ENCODE assay signal across 14 cellular contexts in the genomic region with DNA sequence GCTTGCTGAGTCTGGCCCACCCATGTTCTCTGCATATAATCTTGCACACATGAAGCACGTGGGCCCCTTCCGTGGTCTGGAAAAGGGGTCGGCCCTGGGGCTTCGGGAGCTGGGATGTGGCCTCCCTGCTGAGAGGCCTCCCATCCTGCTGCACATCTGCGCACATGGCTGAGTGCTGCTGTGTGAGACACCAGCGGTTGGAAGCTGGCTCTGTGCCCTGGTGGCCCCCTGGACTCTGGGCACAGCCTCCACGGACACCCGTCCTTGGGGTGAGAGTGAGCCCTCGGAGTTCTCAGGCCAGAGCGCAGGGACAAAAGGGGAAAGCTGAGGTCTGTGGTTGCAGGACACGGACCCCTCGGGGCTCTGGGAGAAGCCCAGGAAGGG.
DNase-seq lines count a peak whose midpoint lies in the region; ATAC-seq, FAIRE-seq and TF ChIP-seq lines count a peak whose summit lies in the region.
"Had no signal": no experiment of that assay in that cellular context is flagged by ENCODE, and none has a peak within 500 bp of the region (broad histone marks: within the 10 kb centered on the region; RNA-seq: fewer than 3 reads in every experiment).

No MANE protein-coding gene starts in this region.

- TF ChIP-seq EP300 in HepG2 (IDR thresholded peaks at IDR 0.05; ENCODE audit: low read depth in 2 of 2, low read length in 2 of 2) (no peak), HepG2 (CRISPR knock-in tag; IDR thresholded peaks at IDR 0.05; ENCODE audit: borderline replicate concordance) (no peak)

- H3K9ac ChIP-seq in Loucy (ENCODE audit: low read depth, low read length, poor library complexity, severe bottlenecking) (peak overlapping the region; percentile 11), HepG2 (ENCODE audit: insufficient read depth, low read depth, low read length) (no peak overlapping the region)
- H3K9ac ChIP-seq: parathyroid adenoma had no signal

- H3K36me3 ChIP-seq in BE2C = no peaks in the 10 kb centered on the region
- peaks cover 5% of the 10 kb centered on the region; the same call in 1 of the 2 replicates for H3K36me3 ChIP-seq in Loucy (ENCODE audit: insufficient read depth, low read length)
- peaks cover 0 to under 1% of the 10 kb centered on the region in 2 experiments; a peak in 1 of 5 replicates for H3K36me3 ChIP-seq in HepG2 (replicated peaks in 1 of 2; ENCODE audit: control insufficient read depth in 1 of 2, insufficient read depth in 2 of 2, low read length in 2 of 2)

- ATAC-seq in HepG2 (no peak), HG03045 (IDR thresholded peaks at IDR 0.05; ENCODE audit: unreplicated experiment) (no peak)
- no peak for ATAC-seq in natural killer cell treated with Interleukin-12 subunit alpha and Interleukin-12 subunit beta and Interleukin-15 and Interleukin-18, amount 100 ng/mL, for 72 hours

- TF ChIP-seq CTCF in BE2C (IDR thresholded peaks at IDR 0.05; ENCODE audit: low read depth, low read length) (no peak), Loucy (conservative IDR thresholded peaks at IDR 0.05; ENCODE audit: low read length) (no peak), cardiac fibroblast (IDR thresholded peaks at IDR 0.05; ENCODE audit: low read depth, low read length) (no peak), HepG2 (CRISPR knock-in tag; IDR thresholded peaks at IDR 0.05) (no peak)

- whole genome bisulfite sequencing in HepG2 (ENCODE audit: low lambda C conversion rate) = 0% methylated on average over 4 of the region's 12 CpGs

- H3K79me2 ChIP-seq in Loucy (ENCODE audit: insufficient read depth, low read length) (no peaks in the 10 kb centered on the region), HepG2 (ENCODE audit: insufficient read depth, low read length) (no peaks in the 10 kb centered on the region)
- H3K79me2 ChIP-seq: parathyroid adenoma had no signal

- BruUV-seq in HepG2 (replicated peaks; lab: Mats Ljungman, UMichigan) = no TSS peak

- in situ Hi-C loops in HepG2 (cut with HindIII; ENCODE audit: extremely low pct_ligation_motif_present, low pct_unique_long_range_greater_than_20kb) = loop anchor here (5.0 kb wide), 1 partner anchor 275 kb away; no protein-coding TSS in a partner anchor

- H3K27ac Mint-ChIP-seq in natural killer cell treated with Interleukin-12 subunit alpha and Interleukin-12 subunit beta and Interleukin-15 and Interleukin-18, amount 100 ng/mL, for 72 hours = no peak overlapping the region

- no peaks in the 10 kb centered on the region for H3F3A ChIP-seq in Loucy (ENCODE audit: low read depth)

- H3K9me3 ChIP-seq in BE2C (no peaks in the 10 kb centered on the region), Loucy (ENCODE audit: insufficient read depth, low read depth, low read length) (no peaks in the 10 kb centered on the region; the same call in 1 of the 2 replicates), HepG2 (ENCODE audit: low read length) (no peaks in the 10 kb centered on the region)

- intact Hi-C loops in HepG2 (cut with micrococcal nuclease; ENCODE audit: unreplicated experiment) = loop anchor here (10.0 kb wide), 1 partner anchor 1447 kb away; no protein-coding TSS in a partner anchor

- no peaks in the 10 kb centered on the region for H3K27me3 ChIP-seq in BE2C
- no peaks in the 10 kb centered on the region for H3K27me3 ChIP-seq in Loucy (ENCODE audit: insufficient read depth, low read length, poor library complexity, severe bottlenecking)
- peaks cover 0 to 17% of the 10 kb centered on the region in 2 experiments; a peak in 2 of 5 replicates for H3K27me3 ChIP-seq in HepG2 (ENCODE audit: control insufficient read depth in 1 of 2, insufficient read depth in 2 of 2, low read length in 2 of 2)

- POLR2A ChIA-PET in HepG2 (lab: Yijun Ruan, JAX) = interaction anchor here (0.6 to 1.8 kb wide), 3 partner anchors 17 to 272 kb away, joined by 3 to 4 read pairs (median 3); no protein-coding TSS in a partner anchor

- H3K4me1 ChIP-seq in BE2C (peaks cover 30% of the 10 kb centered on the region), Loucy (ENCODE audit: insufficient read depth, low read length, poor library complexity, severe bottlenecking) (peaks cover 17% of the 10 kb centered on the region), HepG2 (ENCODE audit: insufficient read depth, low read length) (peaks cover 66% of the 10 kb centered on the region)

- no peak for TF ChIP-seq RAD21 in HepG2 (CRISPR knock-in tag; IDR thresholded peaks at IDR 0.05)

- FAIRE-seq in HepG2 (lab: Jason Lieb, UNC) = no peak
- FAIRE-seq: frontal cortex had no signal

- no peaks in the 10 kb centered on the region for H4K20me1 ChIP-seq in Loucy (ENCODE audit: insufficient read depth, low read length, poor library complexity, severe bottlenecking)
- no peaks in the 10 kb centered on the region for H4K20me1 ChIP-seq in HepG2 (ENCODE audit: insufficient read depth, low read length)

- H3K9me3 Mint-ChIP-seq in natural killer cell treated with Interleukin-12 subunit alpha and Interleukin-12 subunit beta and Interleukin-15 and Interleukin-18, amount 100 ng/mL, for 72 hours = no peaks in the 10 kb centered on the region

- H3K4me2 ChIP-seq in Loucy (ENCODE audit: low read depth, low read length, poor library complexity, severe bottlenecking) (no peak overlapping the region), HepG2 (ENCODE audit: low read depth, low read length) (0 out of 2 replicates have a peak overlapping the region, but pooled peaks have one; percentile 11)

- CTCF ChIA-PET in HepG2 (lab: Yijun Ruan, JAX; ENCODE audit: low intra/inter-chr PET ratio, low total read pairs) = interaction anchor here (2.6 kb wide), 1 partner anchor 271 kb away, joined by 26 read pairs; no protein-coding TSS in a partner anchor

- H3K4me3 ChIP-seq in BE2C (ENCODE audit: low read depth, low read length) (peak overlapping the region; percentile 45; the same call in 1 of the 2 replicates), Loucy (ENCODE audit: low read length, poor library complexity, severe bottlenecking) (no peak overlapping the region), cardiac fibroblast (replicated peaks in 1 of 2; ENCODE audit: low read depth in 2 of 2, low read length in 2 of 2) (no peak overlapping the region), HepG2 (replicated peaks in 1 of 3; ENCODE audit: insufficient read depth in 1 of 3, low read depth in 2 of 3, low read length in 3 of 3) (no peak overlapping the region)

- DNase-seq in BE2C = peak; percentile 47
- peak; percentile 14 to 32 for DNase-seq in cardiac fibroblast (ENCODE audit: low read depth in 2 of 2)
- DNase-seq in HepG2 (ENCODE audit: low spot score) = no peak
- DNase-seq in SIG-M5 (lab: John Stamatoyannopoulos, UW) = no peak
- no peak for DNase-seq in NK-92 treated with Interleukin-12 subunit alpha and Interleukin-12 subunit beta, amount 100 ng/mL, for 24 hours (lab: John Stamatoyannopoulos, UW)
- no peak for DNase-seq in natural killer cell treated with Interleukin-12 subunit alpha and Interleukin-12 subunit beta and Interleukin-15 and Interleukin-18, amount 100 ng/mL, for 72 hours (ENCODE audit: low spot score)
- DNase-seq: amygdala, DMS153, NCI-H1105, T-helper 9 cell had no signal

- H3K27me3 Mint-ChIP-seq in natural killer cell treated with Interleukin-12 subunit alpha and Interleukin-12 subunit beta and Interleukin-15 and Interleukin-18, amount 100 ng/mL, for 72 hours = no peaks in the 10 kb centered on the region

- no peak for TF ChIP-seq POLR2A in HepG2 (IDR thresholded peaks at IDR 0.05; ENCODE audit: insufficient read depth in 1 of 2, low read depth in 2 of 2, low read length in 2 of 2)

- H3K9me2 ChIP-seq in Loucy (replicated peaks; ENCODE audit: low read depth, low read length) = no peaks in the 10 kb centered on the region

- no peak overlapping the region for H3K27ac ChIP-seq in HepG2 (ENCODE audit: extremely low read length, insufficient read depth, low read length)

- peaks cover 14 to 19% of the 10 kb centered on the region in 2 donors for H3K4me1 Mint-ChIP-seq in natural killer cell treated with Interleukin-12 subunit alpha and Interleukin-12 subunit beta and Interleukin-15 and Interleukin-18, amount 100 ng/mL, for 72 hours (ENCODE audit: low read depth in 2 of 2)

- no peaks in the 10 kb centered on the region for H3K36me3 Mint-ChIP-seq in natural killer cell treated with Interleukin-12 subunit alpha and Interleukin-12 subunit beta and Interleukin-15 and Interleukin-18, amount 100 ng/mL, for 72 hours

- H2AFZ ChIP-seq in Loucy (ENCODE audit: low read length) = no peak overlapping the region
- no peak overlapping the region for H2AFZ ChIP-seq in HepG2 (ENCODE audit: low read length)
- H2AFZ ChIP-seq: parathyroid adenoma had no signal

- H3K4me3 Mint-ChIP-seq in natural killer cell treated with Interleukin-12 subunit alpha and Interleukin-12 subunit beta and Interleukin-15 and Interleukin-18, amount 100 ng/mL, for 72 hours = no peak overlapping the region

TF ChIP-seq in HepG2, 621 proteins besides CTCF, POLR2A, EP300 and RAD21 (continues in another document):
- TF ChIP-seq, protein P1, sequence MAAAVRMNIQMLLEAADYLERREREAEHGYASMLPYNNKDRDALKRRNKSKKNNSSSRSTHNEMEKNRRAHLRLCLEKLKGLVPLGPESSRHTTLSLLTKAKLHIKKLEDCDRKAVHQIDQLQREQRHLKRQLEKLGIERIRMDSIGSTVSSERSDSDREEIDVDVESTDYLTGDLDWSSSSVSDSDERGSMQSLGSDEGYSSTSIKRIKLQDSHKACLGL (CRISPR knock-in tag; IDR thresholded peaks at IDR 0.05) = peak; percentile 39; the same call in 1 of the 2 replicates
- 0 out of 2 replicates have a peak, but pooled peaks have one; percentile 42 for TF ChIP-seq EZH2 (conservative IDR thresholded peaks at IDR 0.05; ENCODE audit: low read depth, low read length)
- TF ChIP-seq, protein P2, sequence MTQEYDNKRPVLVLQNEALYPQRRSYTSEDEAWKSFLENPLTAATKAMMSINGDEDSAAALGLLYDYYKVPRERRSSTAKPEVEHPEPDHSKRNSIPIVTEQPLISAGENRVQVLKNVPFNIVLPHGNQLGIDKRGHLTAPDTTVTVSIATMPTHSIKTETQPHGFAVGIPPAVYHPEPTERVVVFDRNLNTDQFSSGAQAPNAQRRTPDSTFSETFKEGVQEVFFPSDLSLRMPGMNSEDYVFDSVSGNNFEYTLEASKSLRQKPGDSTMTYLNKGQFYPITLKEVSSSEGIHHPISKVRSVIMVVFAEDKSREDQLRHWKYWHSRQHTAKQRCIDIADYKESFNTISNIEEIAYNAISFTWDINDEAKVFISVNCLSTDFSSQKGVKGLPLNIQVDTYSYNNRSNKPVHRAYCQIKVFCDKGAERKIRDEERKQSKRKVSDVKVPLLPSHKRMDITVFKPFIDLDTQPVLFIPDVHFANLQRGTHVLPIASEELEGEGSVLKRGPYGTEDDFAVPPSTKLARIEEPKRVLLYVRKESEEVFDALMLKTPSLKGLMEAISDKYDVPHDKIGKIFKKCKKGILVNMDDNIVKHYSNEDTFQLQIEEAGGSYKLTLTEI (CRISPR knock-in tag; conservative IDR thresholded peaks at IDR 0.05) = no peak

Comparison
In these comparisons a context has a peak if more than half of its experiments do, and no peak if none do; other contexts are left out.
1. DNase-seq: peak in BE2C (single experiment) and cardiac fibroblast (2 of 2); none in HepG2 (single experiment), SIG-M5 (single experiment), NK-92 treated with Interleukin-12 subunit alpha and Interleukin-12 subunit beta, amount 100 ng/mL, for 24 hours (single experiment) and natural killer cell treated with Interleukin-12 subunit alpha and Interleukin-12 subunit beta and Interleukin-15 and Interleukin-18, amount 100 ng/mL, for 72 hours (single experiment).